In genomic region chr6:115540077-115540869, GRCh38 we compare ENCODE assay signal across 16 cellular contexts.
A peak's percentile ranks its signal among the peaks of the same experiment; 100 is the strongest.
DNase-seq lines count a peak whose midpoint lies in the region; ATAC-seq and TF ChIP-seq lines count a peak whose summit lies in the region.
"Had no signal": no experiment of that assay in that cellular context is flagged by ENCODE, and none has a peak within 500 bp of the region (broad histone marks: within the 10 kb centered on the region; RNA-seq: fewer than 3 reads in every experiment).

No MANE protein-coding gene starts in this region.

- peaks cover 2% of the 10 kb centered on the region for H3K27me3 Mint-ChIP-seq in glutamatergic neuron (ENCODE audit: unreplicated experiment)
- H3K27me3 Mint-ChIP-seq: B cell; CD4-positive, CD25-positive, alpha-beta regulatory T cell; CD8-positive, alpha-beta memory T cell had no signal

- WGBS in SK-N-SH (ENCODE audit: low lambda C conversion rate) = 62% methylated on average over 1 of the region's 1 CpG
- WGBS in upper lobe of left lung, 2 donors = 78 to 88% methylated on average over 1 of the region's 1 CpG

- no peak overlapping the region for H3K4me2 ChIP-seq in SK-N-SH

- DNase-seq in SK-N-SH = no peak
- peak; percentile 14 for DNase-seq in LHCN-M2 (ENCODE audit: low read depth)
- DNase-seq in SK-N-DZ (ENCODE audit: low spot score) = peak; percentile 84
- DNase-seq in left lobe of liver (ENCODE audit: low spot score) = no peak
- no peak for DNase-seq in effector CD8-positive, alpha-beta T cell (lab: John Stamatoyannopoulos, UW)
- DNase-seq in upper lobe of left lung = no peak
- DNase-seq in glutamatergic neuron = no peak
- DNase-seq: 8988T; C1 segment of cervical spinal cord; Caco-2; CD4-positive, CD25-positive, alpha-beta regulatory T cell; CD8-positive, alpha-beta memory T cell; H9 had no signal

- no peak overlapping the region for H2AFZ ChIP-seq in SK-N-SH (ENCODE audit: low read depth)

- no peak overlapping the region for H3K9ac ChIP-seq in SK-N-SH

- H3K4me1 ChIP-seq in SK-N-SH (ENCODE audit: control insufficient read depth in 1 of 2, insufficient read depth in 2 of 2, low read depth in 1 of 2, low read length in 1 of 2) = peaks cover 0 to 11% of the 10 kb centered on the region in 2 experiments; a peak in 2 of 4 replicates
- H3K4me1 ChIP-seq in upper lobe of left lung = no peaks in the 10 kb centered on the region
- H3K4me1 ChIP-seq: Caco-2 had no signal

- H3K9me3 ChIP-seq in SK-N-SH (no peaks in the 10 kb centered on the region), upper lobe of left lung (no peaks in the 10 kb centered on the region)
- H3K9me3 ChIP-seq: Caco-2 had no signal

- TF ChIP-seq RAD21 in SK-N-SH (IDR thresholded peaks at IDR 0.05; ENCODE audit: low read length) = no peak

- H3K4me1 Mint-ChIP-seq in glutamatergic neuron (ENCODE audit: low read depth, unreplicated experiment) = no peaks in the 10 kb centered on the region
- H3K4me1 Mint-ChIP-seq: B cell; CD4-positive, CD25-positive, alpha-beta regulatory T cell; CD8-positive, alpha-beta memory T cell had no signal

- no peaks in the 10 kb centered on the region for H3K36me3 Mint-ChIP-seq in glutamatergic neuron (ENCODE audit: unreplicated experiment)
- H3K36me3 Mint-ChIP-seq: CD4-positive, CD25-positive, alpha-beta regulatory T cell; CD8-positive, alpha-beta memory T cell had no signal

- POLR2A ChIA-PET in SK-N-SH (lab: Yijun Ruan, JAX) = no interaction called here

- TF ChIP-seq CTCF in SK-N-SH (IDR thresholded peaks at IDR 0.05) (no peak), upper lobe of left lung (IDR thresholded peaks at IDR 0.05) (no peak), glutamatergic neuron (IDR thresholded peaks at IDR 0.05; ENCODE audit: partially characterized antibody, unreplicated experiment) (no peak)

- H3K27ac Mint-ChIP-seq in glutamatergic neuron (ENCODE audit: unreplicated experiment) = no peak overlapping the region
- H3K27ac Mint-ChIP-seq: B cell; CD4-positive, CD25-positive, alpha-beta regulatory T cell; CD8-positive, alpha-beta memory T cell; H9 had no signal

- peak overlapping the region in 1 of 2 experiments; percentile 95; a peak in 3 of 4 replicates for H3K27ac ChIP-seq in SK-N-SH (ENCODE audit: low read depth in 2 of 2, low read length in 1 of 2)
- H3K27ac ChIP-seq in upper lobe of left lung = no peak overlapping the region

- no peaks in the 10 kb centered on the region for H3K9me3 Mint-ChIP-seq in glutamatergic neuron (ENCODE audit: unreplicated experiment)
- H3K9me3 Mint-ChIP-seq: H9 had no signal

- CTCF ChIA-PET in SK-N-SH (lab: Yijun Ruan, JAX) = no interaction called here

- H3K4me3 ChIP-seq in SK-N-SH (ENCODE audit: low read depth in 2 of 2, low read length in 1 of 2) (no peak overlapping the region), upper lobe of left lung (no peak overlapping the region)

- H3K36me3 ChIP-seq in SK-N-SH (replicated peaks in 1 of 2; ENCODE audit: control insufficient read depth in 1 of 2, insufficient read depth in 2 of 2, low read length in 1 of 2) (no peaks in the 10 kb centered on the region), upper lobe of left lung (no peaks in the 10 kb centered on the region)

- TF ChIP-seq EP300 in SK-N-SH (IDR thresholded peaks at IDR 0.05; ENCODE audit: borderline replicate concordance in 1 of 2, low read depth in 1 of 2, low read length in 1 of 2) (no peak), upper lobe of left lung (IDR thresholded peaks at IDR 0.05) (no peak)

- H3K27me3 ChIP-seq in SK-N-SH (ENCODE audit: insufficient read depth) (no peaks in the 10 kb centered on the region), upper lobe of left lung (no peaks in the 10 kb centered on the region)

- no peaks in the 10 kb centered on the region for H3K9me2 ChIP-seq in SK-N-SH

- TF ChIP-seq POLR2A in upper lobe of left lung (IDR thresholded peaks at IDR 0.05) = no peak

- H4K20me1 ChIP-seq in SK-N-SH (ENCODE audit: insufficient read depth) = no peaks in the 10 kb centered on the region

- H3F3A ChIP-seq in SK-N-SH (replicated peaks; ENCODE audit: insufficient read depth) = no peaks in the 10 kb centered on the region

- no peak for ATAC-seq in SK-N-SH treated with all-trans-retinoic acid at 6 μM for 48 hours
- ATAC-seq in left lobe of liver = peak; percentile 22
- no peak for ATAC-seq in upper lobe of left lung (ENCODE audit: low FRiP score in 2 of 2)
- ATAC-seq: HepG2 had no signal

- H3K4me3 Mint-ChIP-seq in glutamatergic neuron (ENCODE audit: unreplicated experiment) = no peak overlapping the region
- H3K4me3 Mint-ChIP-seq: B cell; CD4-positive, CD25-positive, alpha-beta regulatory T cell; CD8-positive, alpha-beta memory T cell; H9 had no signal

- H3K79me2 ChIP-seq in SK-N-SH (ENCODE audit: insufficient read depth) = no peaks in the 10 kb centered on the region

TF ChIP-seq in SK-N-SH treated with all-trans-retinoic acid at 6 μM for 48 hours, 23 proteins besides CTCF, POLR2A, EP300 and RAD21 (continues in another document):
- peak; percentile 74 for TF ChIP-seq ZNF70 (CRISPR knock-in tag; IDR thresholded peaks at IDR 0.05)
- TF ChIP-seq CSRNP3 (CRISPR knock-in tag; IDR thresholded peaks at IDR 0.05) = no peak
- no peak for TF ChIP-seq RARB (CRISPR knock-in tag; IDR thresholded peaks at IDR 0.05)
- no peak for TF ChIP-seq PPARA (CRISPR knock-in tag; IDR thresholded peaks at IDR 0.05; ENCODE audit: borderline replicate concordance)
- TF ChIP-seq ISL1 (CRISPR knock-in tag; IDR thresholded peaks at IDR 0.05) = peak; percentile 53; the same call in 1 of the 2 replicates
- no peak for TF ChIP-seq ZC3H10 (CRISPR knock-in tag; IDR thresholded peaks at IDR 0.05)
- no peak for TF ChIP-seq TOX (CRISPR knock-in tag; IDR thresholded peaks at IDR 0.05; ENCODE audit: borderline replicate concordance)
- no peak for TF ChIP-seq CSDC2 (CRISPR knock-in tag; IDR thresholded peaks at IDR 0.05)
- TF ChIP-seq CREB5 (CRISPR knock-in tag; IDR thresholded peaks at IDR 0.05; ENCODE audit: low read depth) = no peak

TF ChIP-seq in SK-N-SH, 30 proteins besides CTCF, POLR2A, EP300 and RAD21:
- TF ChIP-seq IRF3 (IDR thresholded peaks at IDR 0.05; ENCODE audit: low read depth, low read length) = no peak
- no peak for TF ChIP-seq ELF1 (IDR thresholded peaks at IDR 0.05)
- no peak for TF ChIP-seq FOSL2 (IDR thresholded peaks at IDR 0.05; ENCODE audit: borderline replicate concordance, low read depth)
- no peak for TF ChIP-seq TEAD4 (IDR thresholded peaks at IDR 0.05; ENCODE audit: borderline replicate concordance, insufficient read depth)
- no peak for TF ChIP-seq ZBTB33 (IDR thresholded peaks at IDR 0.05; ENCODE audit: borderline replicate concordance, low read depth)
- TF ChIP-seq SMC3 (IDR thresholded peaks at IDR 0.05; ENCODE audit: low read depth, low read length) = no peak
- no peak for TF ChIP-seq TCF12 (IDR thresholded peaks at IDR 0.05)
- TF ChIP-seq TAF1 (IDR thresholded peaks at IDR 0.05; ENCODE audit: borderline replicate concordance, low read depth, low read length) = no peak
- TF ChIP-seq GATA2 (CRISPR knock-in tag; IDR thresholded peaks at IDR 0.05) = no peak
- TF ChIP-seq RCOR1 (IDR thresholded peaks at IDR 0.05; ENCODE audit: low read length) = no peak
- no peak for TF ChIP-seq FOXM1 (IDR thresholded peaks at IDR 0.05; ENCODE audit: low read depth)
- no peak for TF ChIP-seq EZH2phosphoT487 (IDR thresholded peaks at IDR 0.05; ENCODE audit: borderline replicate concordance, low read depth)

Comparison
In these comparisons a context has a peak if more than half of its experiments do, and no peak if none do; other contexts are left out.
1. DNase-seq: peak in LHCN-M2 (single experiment) and SK-N-DZ (single experiment); none in SK-N-SH (single experiment), left lobe of liver (single experiment), effector CD8-positive, alpha-beta T cell (single experiment), upper lobe of left lung (0 of 2) and glutamatergic neuron (single experiment).